Comparison of ENCODE assay signal across 21 cellular contexts in genomic region chr22:36942561-36942960, GRCh38. TPM values are rescaled to one million over a fixed set of nuclear protein-coding genes. Genes with fewer than 3 reads are reported as not detected.
DNase-seq lines count a peak whose midpoint lies in the region; ATAC-seq and TF ChIP-seq lines count a peak whose summit lies in the region.
"Had no signal": no experiment of that assay in that cellular context is flagged by ENCODE, and none has a peak within 500 bp of the region (broad histone marks: within the 10 kb centered on the region; RNA-seq: fewer than 3 reads in every experiment).

No MANE protein-coding gene starts in this region.

- H3K4me1 ChIP-seq in esophagus (ENCODE audit: control insufficient read depth in 2 of 2, insufficient read depth in 2 of 2, low read length in 1 of 2) (no peaks in the 10 kb centered on the region), BE2C (no peaks in the 10 kb centered on the region)

- H3K27me3 Mint-ChIP-seq in IgD-negative memory B cell (peaks cover 3% of the 10 kb centered on the region), type B pancreatic cell (peaks cover 23% of the 10 kb centered on the region)

- H3K27ac ChIP-seq in esophagus (ENCODE audit: low read depth in 2 of 2, low read length in 1 of 2), result peak overlapping the region; percentile 10 to 52
- H3K27ac ChIP-seq: BLaER1, HL-60 had no signal

- no peak for ATAC-seq in GM19395 (IDR thresholded peaks at IDR 0.05; ENCODE audit: unreplicated experiment)
- no peak for ATAC-seq in stimulated activated effector memory CD8-positive, alpha-beta T cell treated with anti-CD3 and anti-CD28 coated beads, Interleukin-12 subunit alpha, Interleukin-12 subunit beta, amount 100 ng/mL, for 72 hours
- ATAC-seq: CD8-positive, alpha-beta T cell; GM23338; K562 had no signal

- H3K4me3 ChIP-seq in esophagus (ENCODE audit: low read depth in 1 of 2, low read length in 2 of 2), result no peak overlapping the region
- no peak overlapping the region for H3K4me3 ChIP-seq in BE2C (ENCODE audit: low read depth, low read length)
- H3K4me3 ChIP-seq: BLaER1, GM23338, K562 had no signal

- no peaks in the 10 kb centered on the region for H3K36me3 ChIP-seq in esophagus (ENCODE audit: control insufficient read depth in 2 of 2, insufficient read depth in 2 of 2, low read length in 1 of 2)
- no peaks in the 10 kb centered on the region for H3K36me3 ChIP-seq in BE2C

- H3K9me3 Mint-ChIP-seq in IgD-negative memory B cell (no peaks in the 10 kb centered on the region), type B pancreatic cell (no peaks in the 10 kb centered on the region)
- H3K9me3 Mint-ChIP-seq in stimulated activated effector memory CD8-positive, alpha-beta T cell treated with anti-CD3 and anti-CD28 coated beads, Interleukin-12 subunit alpha, Interleukin-12 subunit beta, amount 100 ng/mL, for 72 hours, result no peaks in the 10 kb centered on the region
- H3K9me3 Mint-ChIP-seq: CD8-positive, alpha-beta T cell had no signal

- TF ChIP-seq CTCF in type B pancreatic cell (conservative IDR thresholded peaks at IDR 0.05), result no peak
- TF ChIP-seq CTCF in BE2C (IDR thresholded peaks at IDR 0.05; ENCODE audit: low read depth, low read length), result no peak

- H3K4me3 Mint-ChIP-seq in IgD-negative memory B cell (peak overlapping the region in 2 of 4 donors; percentile 13 to 61), type B pancreatic cell (peak overlapping the region; percentile 32)
- no peak overlapping the region for H3K4me3 Mint-ChIP-seq in stimulated activated effector memory CD8-positive, alpha-beta T cell treated with anti-CD3 and anti-CD28 coated beads, Interleukin-12 subunit alpha, Interleukin-12 subunit beta, amount 100 ng/mL, for 72 hours
- H3K4me3 Mint-ChIP-seq: CD8-positive, alpha-beta T cell; GM23338 had no signal

- 46 to 52% methylated on average over 5 of the region's 5 CpGs for WGBS in esophagus, 2 donors

- H3K36me3 Mint-ChIP-seq in IgD-negative memory B cell, result no peaks in the 10 kb centered on the region
- no peaks in the 10 kb centered on the region for H3K36me3 Mint-ChIP-seq in type B pancreatic cell
- no peaks in the 10 kb centered on the region for H3K36me3 Mint-ChIP-seq in stimulated activated effector memory CD8-positive, alpha-beta T cell treated with anti-CD3 and anti-CD28 coated beads, Interleukin-12 subunit alpha, Interleukin-12 subunit beta, amount 100 ng/mL, for 72 hours
- H3K36me3 Mint-ChIP-seq: CD8-positive, alpha-beta T cell had no signal

- no peaks in the 10 kb centered on the region for H3K27me3 ChIP-seq in esophagus (ENCODE audit: control insufficient read depth in 1 of 2, insufficient read depth in 2 of 2, low read length in 2 of 2)
- peaks cover 3% of the 10 kb centered on the region; the same call in 1 of the 2 replicates for H3K27me3 ChIP-seq in BE2C
- H3K27me3 ChIP-seq: BLaER1 had no signal

- H3K27ac Mint-ChIP-seq in IgD-negative memory B cell (peak overlapping the region in 2 of 3 donors; percentile 12 to 96), type B pancreatic cell (peak overlapping the region; percentile 91)
- H3K27ac Mint-ChIP-seq in stimulated activated effector memory CD8-positive, alpha-beta T cell treated with anti-CD3 and anti-CD28 coated beads, Interleukin-12 subunit alpha, Interleukin-12 subunit beta, amount 100 ng/mL, for 72 hours, result no peak overlapping the region
- H3K27ac Mint-ChIP-seq: CD8-positive, alpha-beta T cell; GM23338 had no signal

- DNase-seq in D341Med (ENCODE audit: low spot score), result peak; percentile 9
- DNase-seq in type B pancreatic cell (ENCODE audit: extremely low spot score, unreplicated experiment), result no peak
- DNase-seq in stimulated activated effector memory CD8-positive, alpha-beta T cell treated with anti-CD3 and anti-CD28 coated beads, Interleukin-12 subunit alpha, Interleukin-12 subunit beta, amount 100 ng/mL, for 72 hours (ENCODE audit: low spot score in 2 of 2), result no peak
- DNase-seq in BE2C, result no peak
- DNase-seq: ACHN; Calu3; CD8-positive, alpha-beta T cell; DMS 273 treated with DMSO at 0.1 percent for 48 hours; DMS53; DND-41; EL; HCEC 1CT had no signal

- H3K9me3 ChIP-seq in esophagus (ENCODE audit: control insufficient read depth in 2 of 2, insufficient read depth in 1 of 2, low read depth in 1 of 2, low read length in 1 of 2), result peaks cover 0 to 1% of the 10 kb centered on the region in 2 donors
- no peaks in the 10 kb centered on the region for H3K9me3 ChIP-seq in BE2C
- H3K9me3 ChIP-seq: BLaER1 had no signal

- H3K4me1 Mint-ChIP-seq in IgD-negative memory B cell (peaks cover 18 to 32% (median 25%) of the 10 kb centered on the region in 3 donors), type B pancreatic cell (ENCODE audit: unreplicated experiment) (no peaks in the 10 kb centered on the region)
- H3K4me1 Mint-ChIP-seq in stimulated activated effector memory CD8-positive, alpha-beta T cell treated with anti-CD3 and anti-CD28 coated beads, Interleukin-12 subunit alpha, Interleukin-12 subunit beta, amount 100 ng/mL, for 72 hours, result peaks cover 6% of the 10 kb centered on the region

RNA-seq across cellular contexts. Expression of gene CSF2RB, which starts 29.1 kb away (rescaled TPM):
- 17.6 TPM for polyA plus RNA-seq in IgD-negative memory B cell
- polyA plus RNA-seq in esophagus, result 1 to 10 TPM in 1 of 2 donors, under 1 TPM in 1; 0.75 to 1.5 TPM
- total RNA-seq in type B pancreatic cell (ENCODE audit: low replicate concordance), result 0.72 and 1.6 TPM in 2 replicates
- 0.42 TPM for polyA plus RNA-seq in BE2C (2012; ENCODE audit: insufficient read depth, insufficient read length, low read depth)
- total RNA-seq: Calu3, G401, GM23338, HT1080 had no signal
- polyA plus RNA-seq: GM23338 had no signal
